In genomic region chr1:113170519-113170918, GRCh38 we compare ENCODE assay signal across 34 cellular contexts.
DNase-seq lines count a peak whose midpoint lies in the region; ATAC-seq and TF ChIP-seq lines count a peak whose summit lies in the region.
"Had no signal": no experiment of that assay in that cellular context is flagged by ENCODE, and none has a peak within 500 bp of the region (broad histone marks: within the 10 kb centered on the region; RNA-seq: fewer than 3 reads in every experiment).

No MANE protein-coding gene starts in this region.

- H3K4me1 ChIP-seq in GM23338 (ENCODE audit: insufficient read depth) (no peaks in the 10 kb centered on the region), mucosa of descending colon (ENCODE audit: low read depth) (no peaks in the 10 kb centered on the region)
- H3K4me1 ChIP-seq: BE2C, colonic mucosa, HAP-1, heart left ventricle, lower lobe of right lung, right atrium auricular region, transverse colon had no signal

- H3K4me3 ChIP-seq in GM23338: no peak overlapping the region
- no peak overlapping the region for H3K4me3 ChIP-seq in mucosa of descending colon
- H3K4me3 ChIP-seq: cardiac muscle cell, colonic mucosa, HAP-1, heart left ventricle, lower lobe of right lung, right atrium auricular region, transverse colon had no signal

- H3K4me1 Mint-ChIP-seq in GM23338: peaks cover 2% of the 10 kb centered on the region; the same call in 1 of the 3 replicates
- peaks cover 6% of the 10 kb centered on the region for H3K4me1 Mint-ChIP-seq in type B pancreatic cell (ENCODE audit: unreplicated experiment)
- H3K4me1 Mint-ChIP-seq: activated naive CD8-positive, alpha-beta T cell treated with anti-CD3 and anti-CD28 coated beads for 36 hours; CD8-positive, alpha-beta memory T cell; neural crest cell had no signal

- H3K9me3 ChIP-seq in mucosa of descending colon: peaks cover 6% of the 10 kb centered on the region
- H3K9me3 ChIP-seq: BE2C, colonic mucosa, HAP-1 had no signal

- TF ChIP-seq CTCF in GM23338 (conservative IDR thresholded peaks at IDR 0.05; ENCODE audit: low read depth in 2 of 2): no peak
- no peak for TF ChIP-seq CTCF in mucosa of descending colon (IDR thresholded peaks at IDR 0.05)
- TF ChIP-seq CTCF in type B pancreatic cell (conservative IDR thresholded peaks at IDR 0.05): no peak

- no peak overlapping the region for H3K27ac Mint-ChIP-seq in GM23338
- H3K27ac Mint-ChIP-seq in type B pancreatic cell: no peak overlapping the region
- H3K27ac Mint-ChIP-seq: activated CD8-positive, alpha-beta T cell treated with anti-CD3 and anti-CD28 coated beads for 36 hours; activated naive CD8-positive, alpha-beta T cell treated with anti-CD3 and anti-CD28 coated beads for 36 hours; CD8-positive, alpha-beta memory T cell; T-helper 1 cell treated with Interleukin-12 subunit alpha and Interleukin-12 subunit beta and Interleukin-4 antibody, amounts not matched to agents 30 μg/mL and 1 μg/mL, for 36 hours had no signal

- no peak overlapping the region for H3K27ac ChIP-seq in GM23338 (ENCODE audit: low read depth)
- H3K27ac ChIP-seq: cardiac muscle cell, colonic mucosa, heart left ventricle, lower lobe of right lung, right atrium auricular region, transverse colon had no signal

- no peaks in the 10 kb centered on the region for H3F3A ChIP-seq in GM23338 (replicated peaks; ENCODE audit: low read depth)

- DNase-seq in GM23338 (ENCODE audit: low spot score): no peak
- DNase-seq in KBM-7: peak; percentile 16
- DNase-seq in mucosa of descending colon: no peak
- no peak for DNase-seq in type B pancreatic cell (ENCODE audit: extremely low spot score, unreplicated experiment)
- DNase-seq in Right ventricle myocardium superior: no peak
- no peak for DNase-seq in DMS 273 (lab: John Stamatoyannopoulos, UW; ENCODE audit: unreplicated experiment)
- no peak for DNase-seq in NCI-H187 (lab: John Stamatoyannopoulos, UW)
- DNase-seq: activated CD4-positive, alpha-beta T cell treated with anti-CD3 and anti-CD28 coated beads for 1 hour; activated CD8-positive, alpha-beta T cell treated with anti-CD3 and anti-CD28 coated beads for 36 hours; activated effector memory CD4-positive, alpha-beta T cell treated with anti-CD3 and anti-CD28 coated beads, Interleukin-2, amount 50 U/mL, for 16 hours; activated naive CD8-positive, alpha-beta T cell treated with anti-CD3 and anti-CD28 coated beads for 36 hours; activated T-cell treated with anti-CD3 and anti-CD28 coated beads, Interleukin-2, amount 50 U/mL, for 1 hour; aorta; BE2C; CD8-positive, alpha-beta memory T cell; colonic mucosa; DMS53; effector CD8-positive, alpha-beta T cell; foreskin fibroblast; heart left ventricle; IMR-90; kidney; lower lobe of right lung; NCI-H1105 treated with DMSO at 0.1 percent for 48 hours; NCI-H2029; NCI-H69; RPMI8226; transverse colon had no signal

- intact Hi-C loops in mucosa of descending colon (cut with DNase I, micrococcal nuclease) (no loop called here), Right ventricle myocardium superior (cut with DNase I) (no loop called here)

- in situ Hi-C loops in KBM-7 (cut with MboI; ENCODE audit: low pct_unique_long_range_greater_than_20kb, low sequenced_read_pairs): no loop called here

- no peaks in the 10 kb centered on the region for H3K27me3 Mint-ChIP-seq in GM23338 (ENCODE audit: insufficient read depth, low read depth, poor library complexity)
- no peaks in the 10 kb centered on the region for H3K27me3 Mint-ChIP-seq in type B pancreatic cell

- H3K79me2 ChIP-seq in GM23338 (replicated peaks; ENCODE audit: insufficient read depth): no peaks in the 10 kb centered on the region

- H3K9me2 ChIP-seq in GM23338 (ENCODE audit: insufficient read depth): 0 out of 2 replicates have a peak, but pooled peaks cover under 1% of the 10 kb centered on the region

- H4K20me1 ChIP-seq in GM23338 (replicated peaks; ENCODE audit: insufficient read depth): no peaks in the 10 kb centered on the region

- no peak overlapping the region for H3K4me2 ChIP-seq in GM23338

- H3K27me3 ChIP-seq in GM23338 (ENCODE audit: insufficient read depth): no peaks in the 10 kb centered on the region
- H3K27me3 ChIP-seq: BE2C, cardiac muscle cell, colonic mucosa, heart left ventricle, right atrium auricular region, transverse colon had no signal

- H3K9me3 Mint-ChIP-seq in GM23338 (peaks cover 28% of the 10 kb centered on the region), type B pancreatic cell (no peaks in the 10 kb centered on the region)

- H3K36me3 Mint-ChIP-seq in GM23338 (ENCODE audit: low read depth) (peaks cover 23% of the 10 kb centered on the region), type B pancreatic cell (no peaks in the 10 kb centered on the region)
- H3K36me3 Mint-ChIP-seq: activated naive CD8-positive, alpha-beta T cell treated with anti-CD3 and anti-CD28 coated beads for 36 hours had no signal

- peak overlapping the region; percentile 74; the same call in 1 of the 2 replicates for H2AFZ ChIP-seq in GM23338

- H3K36me3 ChIP-seq in GM23338 (ENCODE audit: insufficient read depth): peaks cover 7% of the 10 kb centered on the region
- no peaks in the 10 kb centered on the region for H3K36me3 ChIP-seq in mucosa of descending colon (ENCODE audit: low read depth)
- H3K36me3 ChIP-seq: BE2C, cardiac muscle cell, colonic mucosa, HAP-1, heart left ventricle, lower lobe of right lung, right atrium auricular region, transverse colon had no signal

- H3K4me3 Mint-ChIP-seq in GM23338: no peak overlapping the region
- H3K4me3 Mint-ChIP-seq in type B pancreatic cell: no peak overlapping the region
- H3K4me3 Mint-ChIP-seq: activated CD8-positive, alpha-beta T cell treated with anti-CD3 and anti-CD28 coated beads for 36 hours; activated naive CD8-positive, alpha-beta T cell treated with anti-CD3 and anti-CD28 coated beads for 36 hours; CD8-positive, alpha-beta memory T cell; neural crest cell; T-helper 1 cell treated with Interleukin-12 subunit alpha and Interleukin-12 subunit beta and Interleukin-4 antibody, amounts not matched to agents 30 μg/mL and 1 μg/mL, for 36 hours had no signal

- ATAC-seq in GM19025 (IDR thresholded peaks at IDR 0.05; ENCODE audit: low read depth, unreplicated experiment) (peak; percentile 73), GM23338 (no peak), mucosa of descending colon (peak; percentile 34), Right ventricle myocardium superior (ENCODE audit: poor library complexity) (no peak)
- ATAC-seq: activated CD8-positive, alpha-beta T cell treated with anti-CD3 and anti-CD28 coated beads for 36 hours had no signal

TF ChIP-seq in GM23338, 12 proteins besides CTCF, POLR2A, EP300 and RAD21 (continues in another document):
- TF ChIP-seq JUNB (IDR thresholded peaks at IDR 0.05; ENCODE audit: unreplicated experiment) (no peak), NANOG (IDR thresholded peaks at IDR 0.05; ENCODE audit: borderline replicate concordance) (no peak), CREB1 (CRISPR knock-in tag; IDR thresholded peaks at IDR 0.05; ENCODE audit: low read depth) (no peak), ZNF331 (CRISPR knock-in tag; IDR thresholded peaks at IDR 0.05; ENCODE audit: low read depth) (no peak), ZNF114 (CRISPR knock-in tag; IDR thresholded peaks at IDR 0.05) (no peak), EZH2phosphoT487 (IDR thresholded peaks at IDR 0.05; ENCODE audit: unreplicated experiment) (no peak), POLR2AphosphoS5 (IDR thresholded peaks at IDR 0.05; ENCODE audit: low read depth) (no peak)

Comparison
In these comparisons a context has a peak if more than half of its experiments do, and no peak if none do; other contexts are left out.
1. ATAC-seq: peak in GM19025 (single experiment) and mucosa of descending colon (single experiment); none in GM23338 (single experiment) and Right ventricle myocardium superior (single experiment).